Comparison of ENCODE assay signal across 1 cellular context in genomic region chr3:46935168-46935858, GRCh38.
TF ChIP-seq lines count a peak whose summit lies in the region.

No MANE protein-coding gene starts in this region.

TF ChIP-seq in endothelial cell of umbilical vein, 7 proteins besides CTCF, POLR2A, EP300 and RAD21:
- TF ChIP-seq GATA2 (IDR thresholded peaks at IDR 0.05; ENCODE audit: insufficient read depth, insufficient read length, low read depth, low read length) (peak; percentile 96), JUN (IDR thresholded peaks at IDR 0.05; ENCODE audit: borderline replicate concordance, insufficient read depth, insufficient read length, low read depth) (peak; percentile 98), MYC (IDR thresholded peaks at IDR 0.05; ENCODE audit: low read depth, low read length) (no peak), MAX (IDR thresholded peaks at IDR 0.05; ENCODE audit: insufficient read depth, insufficient read length) (no peak), POLR2AphosphoS5 (IDR thresholded peaks at IDR 0.05; ENCODE audit: insufficient read depth, low read depth, low read length) (peak; percentile 88), EZH2 (IDR thresholded peaks at IDR 0.05; ENCODE audit: borderline replicate concordance, low read depth, low read length, severe bottlenecking) (no peak), FOS (IDR thresholded peaks at IDR 0.05; ENCODE audit: borderline replicate concordance, insufficient read depth, low read length) (peak; percentile 99)
TF ChIP-seq in endothelial cell of umbilical vein: peak in this region for 4.
